18 cellular contexts compared by ENCODE assay signal in genomic region chrX:41389311-41389888, GRCh38. TPM values are rescaled to one million over a fixed set of nuclear protein-coding genes. Genes with fewer than 3 reads are reported as not detected.
"Had no signal": no experiment of that assay in that cellular context is flagged by ENCODE, and none has a peak within 500 bp of the region (broad histone marks: within the 10 kb centered on the region; RNA-seq: fewer than 3 reads in every experiment).

No MANE protein-coding gene starts in this region.

- H3K4me3 ChIP-seq: lung had no signal

- H3K36me3 ChIP-seq: brain microvascular endothelial cell had no signal

- DNase-seq: activated B cell treated with CpG ODN at 0.5 μM for 24 hours; activated CD4-positive, alpha-beta T cell treated with anti-CD3 and anti-CD28 coated beads for 48 hours; activated CD8-positive, alpha-beta memory T cell treated with anti-CD3 and anti-CD28 coated beads for 24 hours; activated naive CD8-positive, alpha-beta T cell treated with anti-CD3 and anti-CD28 coated beads for 36 hours; brain microvascular endothelial cell; foreskin melanocyte; head of caudate nucleus; midbrain; naive thymus-derived CD4-positive, alpha-beta T cell; stimulated activated CD4-positive, alpha-beta T cell treated with anti-CD3 and anti-CD28 coated beads, Interleukin-2, amount 100 ng/mL, for 48 hours; stimulated activated naive B cell treated with anti-CD40 and anti-IgM and Interleukin-4, amounts not matched to agents 10 μg/mL and 1 μg/mL and 100 μg/mL, for 72 hours; substantia nigra had no signal

- H3K27me3 ChIP-seq: brain microvascular endothelial cell had no signal

- H3K27ac ChIP-seq: brain microvascular endothelial cell, epithelial cell of prostate, parathyroid adenoma had no signal

- H3K4me1 ChIP-seq: parathyroid adenoma had no signal

- ATAC-seq: naive thymus-derived CD4-positive, alpha-beta T cell; stimulated activated naive B cell treated with anti-CD40 and anti-IgM and Interleukin-4, amounts not matched to agents 10 μg/mL and 1 μg/mL and 100 μg/mL, for 72 hours had no signal

RNA-seq across cellular contexts. Expression of gene NYX, which starts 57.7 kb away (rescaled TPM):
- total RNA-seq: activated B cell treated with CpG ODN at 0.5 μM for 24 hours; activated naive CD8-positive, alpha-beta T cell treated with anti-CD3 and anti-CD28 coated beads for 36 hours; activated T-helper 1 cell treated with anti-CD3 and anti-CD28 coated beads, Interleukin-12 subunit alpha, Interleukin-12 subunit beta, Interleukin-2, Interleukin-4 antibody, amounts not matched to agents 30 ng/mL and 10 ng/mL and 1 ng/mL, durations not matched to agents 14 hours and 24 hours and 36 hours; fibroblast of lung; lung; naive thymus-derived CD4-positive, alpha-beta T cell; T-helper 2 cell treated with Interferon-gamma antibody and Interleukin-4, amounts not matched to agents 100 ng/mL and 5 ng/mL, for 36 hours had no signal
- polyA plus RNA-seq: fibroblast of lung; lung; naive thymus-derived CD4-positive, alpha-beta T cell had no signal
